Comparison of ENCODE assay signal across 1 cellular context in genomic region chr11:560305-561147, GRCh38.
TF ChIP-seq lines count a peak whose summit lies in the region.

Gene LMNTD2 (minus strand): TSS chr11:560738. CDS start chr11:560716, 22 bp downstream.
Gene RASSF7 (plus strand): TSS chr11:560970. CDS start chr11:561769, 799 bp downstream.

TF ChIP-seq in HepG2, 621 proteins besides CTCF, POLR2A, EP300 and RAD21 (continued from another document and continues in another):
- no peak for TF ChIP-seq ZSCAN30 (CRISPR knock-in tag; IDR thresholded peaks at IDR 0.05)
- TF ChIP-seq NKX3-1 (CRISPR knock-in tag; IDR thresholded peaks at IDR 0.05), result peak; percentile 58; the same call in 1 of the 2 replicates
- peak; percentile 67 for TF ChIP-seq PITX1 (CRISPR knock-in tag; IDR thresholded peaks at IDR 0.05)
- peak; percentile 58; the same call in 1 of the 2 replicates for TF ChIP-seq TAF1 (CRISPR knock-in tag; IDR thresholded peaks at IDR 0.05)
- no peak for TF ChIP-seq MAX (IDR thresholded peaks at IDR 0.05)
- TF ChIP-seq DR1 (CRISPR knock-in tag; IDR thresholded peaks at IDR 0.05), result peak; percentile 53; the same call in 1 of the 2 replicates
- no peak for TF ChIP-seq ZNF451 (CRISPR knock-in tag; IDR thresholded peaks at IDR 0.05)
- TF ChIP-seq ZNF878 (CRISPR knock-in tag; IDR thresholded peaks at IDR 0.05), result no peak
- TF ChIP-seq ZNF616 (CRISPR knock-in tag; IDR thresholded peaks at IDR 0.05; ENCODE audit: low read depth), result no peak
- peak; percentile 32; the same call in 1 of the 2 replicates for TF ChIP-seq HIVEP1 (CRISPR knock-in tag; IDR thresholded peaks at IDR 0.05)
- TF ChIP-seq ZNF180 (CRISPR knock-in tag; IDR thresholded peaks at IDR 0.05; ENCODE audit: borderline replicate concordance, low read depth), result no peak
- peak; percentile 59; the same call in 1 of the 2 replicates for TF ChIP-seq GMEB1 (CRISPR knock-in tag; IDR thresholded peaks at IDR 0.05; ENCODE audit: borderline replicate concordance)
- TF ChIP-seq ZNF432 (CRISPR knock-in tag; IDR thresholded peaks at IDR 0.05; ENCODE audit: borderline replicate concordance), result no peak
- TF ChIP-seq ZNF234 (CRISPR knock-in tag; conservative IDR thresholded peaks at IDR 0.05), result no peak
- TF ChIP-seq HOXD1 (CRISPR knock-in tag; IDR thresholded peaks at IDR 0.05), result peak; percentile 56; the same call in 1 of the 2 replicates
- no peak for TF ChIP-seq HNF4G (IDR thresholded peaks at IDR 0.05; ENCODE audit: borderline replicate concordance, low read depth, low read length)
- TF ChIP-seq HNF4G (CRISPR knock-in tag; IDR thresholded peaks at IDR 0.05; ENCODE audit: borderline replicate concordance, low read depth), result no peak
- TF ChIP-seq ZNF678 (CRISPR knock-in tag; IDR thresholded peaks at IDR 0.05), result no peak
- TF ChIP-seq ZNF567 (CRISPR knock-in tag; IDR thresholded peaks at IDR 0.05; ENCODE audit: borderline replicate concordance), result no peak
- TF ChIP-seq ZBTB37 (CRISPR knock-in tag; IDR thresholded peaks at IDR 0.05), result no peak
- no peak for TF ChIP-seq ZNF597 (CRISPR knock-in tag; IDR thresholded peaks at IDR 0.05)
- TF ChIP-seq ZNF552 (CRISPR knock-in tag; IDR thresholded peaks at IDR 0.05; ENCODE audit: borderline replicate concordance), result 0 out of 2 replicates have a peak, but pooled peaks have one; percentile 27
- TF ChIP-seq IKZF1 (IDR thresholded peaks at IDR 0.05), result no peak
- no peak for TF ChIP-seq ZNF720 (CRISPR knock-in tag; IDR thresholded peaks at IDR 0.05)
- TF ChIP-seq GPBP1L1 (CRISPR knock-in tag; IDR thresholded peaks at IDR 0.05), result no peak
- no peak for TF ChIP-seq ZBTB4 (CRISPR knock-in tag; IDR thresholded peaks at IDR 0.05; ENCODE audit: borderline replicate concordance)
- TF ChIP-seq ATRX (CRISPR knock-in tag; IDR thresholded peaks at IDR 0.05; ENCODE audit: borderline replicate concordance), result no peak
- no peak for TF ChIP-seq PLSCR1 (CRISPR knock-in tag; IDR thresholded peaks at IDR 0.05; ENCODE audit: borderline replicate concordance)
- TF ChIP-seq TBP (CRISPR knock-in tag; IDR thresholded peaks at IDR 0.05), result no peak
- peak; percentile 75 for TF ChIP-seq PTBP1 (IDR thresholded peaks at IDR 0.05; ENCODE audit: low read depth, low read length, poor library complexity, severe bottlenecking)
- TF ChIP-seq HOXA3 (CRISPR knock-in tag; IDR thresholded peaks at IDR 0.05), result 0 out of 2 replicates have a peak, but pooled peaks have one; percentile 37
- TF ChIP-seq MATR3 (CRISPR knock-in tag; IDR thresholded peaks at IDR 0.05), result no peak
- no peak for TF ChIP-seq XRCC5 (optimal IDR thresholded peaks at IDR 0.05; ENCODE audit: low read length)
- TF ChIP-seq TEAD2 (CRISPR knock-in tag; IDR thresholded peaks at IDR 0.05), result no peak
- TF ChIP-seq MEIS1 (CRISPR knock-in tag; IDR thresholded peaks at IDR 0.05; ENCODE audit: borderline replicate concordance), result no peak
- peak; percentile 63; the same call in 1 of the 2 replicates for TF ChIP-seq ZC3H13 (CRISPR knock-in tag; IDR thresholded peaks at IDR 0.05)
- peak; percentile 93; the same call in 1 of the 2 replicates for TF ChIP-seq ZNF747 (CRISPR knock-in tag; IDR thresholded peaks at IDR 0.05; ENCODE audit: borderline replicate concordance)
- no peak for TF ChIP-seq FOXK2 (IDR thresholded peaks at IDR 0.05)
- TF ChIP-seq BCLAF1 (IDR thresholded peaks at IDR 0.05), result no peak
- TF ChIP-seq CEBPB (IDR thresholded peaks at IDR 0.05; ENCODE audit: borderline replicate concordance, low read depth, low read length), result no peak
- TF ChIP-seq TEF (CRISPR knock-in tag; IDR thresholded peaks at IDR 0.05), result no peak
- peak; percentile 42; the same call in 1 of the 2 replicates for TF ChIP-seq THAP9 (CRISPR knock-in tag; IDR thresholded peaks at IDR 0.05; ENCODE audit: borderline replicate concordance)
- TF ChIP-seq HNF1B (CRISPR knock-in tag; IDR thresholded peaks at IDR 0.05), result peak; percentile 63
- TF ChIP-seq ZNF264 (CRISPR knock-in tag; IDR thresholded peaks at IDR 0.05), result 0 out of 2 replicates have a peak, but pooled peaks have one; percentile 50
- TF ChIP-seq PAWR (CRISPR knock-in tag; IDR thresholded peaks at IDR 0.05; ENCODE audit: borderline replicate concordance), result no peak
- TF ChIP-seq ZNF557 (CRISPR knock-in tag; IDR thresholded peaks at IDR 0.05), result no peak
- peak; percentile 86; the same call in 1 of the 2 replicates for TF ChIP-seq ZNF501 (CRISPR knock-in tag; IDR thresholded peaks at IDR 0.05)
- peak; percentile 59; the same call in 1 of the 2 replicates for TF ChIP-seq MED13 (CRISPR knock-in tag; IDR thresholded peaks at IDR 0.05)
- no peak for TF ChIP-seq WIZ (CRISPR knock-in tag; IDR thresholded peaks at IDR 0.05)
